16 cellular contexts compared by ENCODE assay signal in the genomic region with DNA sequence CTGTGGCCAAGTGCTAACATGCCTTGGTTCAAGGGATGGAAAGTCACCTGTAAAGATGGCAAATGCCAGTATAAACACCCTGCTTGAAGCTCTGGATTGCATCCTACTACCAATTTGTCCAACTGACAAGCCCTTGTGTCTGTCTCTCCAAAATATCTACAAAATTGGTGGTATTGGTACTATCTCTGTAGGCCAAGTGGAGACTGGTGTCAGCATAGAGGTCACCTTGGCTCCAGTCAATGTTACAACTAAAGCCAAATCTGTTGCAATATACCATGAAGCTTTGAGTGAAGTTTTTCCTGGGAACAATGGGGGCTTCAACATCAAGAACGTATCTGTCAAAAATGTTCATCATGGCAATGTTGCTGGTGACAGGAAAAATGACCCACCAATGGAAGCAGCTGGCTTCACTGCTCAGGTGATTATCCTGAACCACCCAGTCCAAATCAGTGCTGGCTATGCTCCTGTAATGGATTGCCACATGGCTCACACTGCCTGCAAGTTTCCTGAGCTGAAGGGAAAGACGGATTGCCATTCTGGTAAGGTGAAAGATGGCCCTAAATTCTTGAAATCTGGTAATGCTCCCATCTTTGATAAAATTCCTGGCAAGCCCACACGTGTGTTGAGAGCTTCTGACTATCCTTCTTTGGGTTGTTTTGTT.
"Had no signal": no experiment of that assay in that cellular context is flagged by ENCODE, and none has a peak within 500 bp of the region (broad histone marks: within the 10 kb centered on the region; RNA-seq: fewer than 3 reads in every experiment).

No MANE protein-coding gene starts in this region.

- H3K27me3 ChIP-seq: foreskin keratinocyte, hepatocyte, tibial artery, upper lobe of right lung, vagina had no signal

- DNase-seq: effector memory CD4-positive, alpha-beta T cell; head of caudate nucleus; kidney; left cardiac atrium; mammary epithelial cell; naive thymus-derived CD4-positive, alpha-beta T cell; posterior cingulate gyrus; small intestine; stimulated activated CD4-positive, alpha-beta T cell treated with anti-CD3 and anti-CD28 coated beads, Interleukin-2, amount 100 ng/mL, for 48 hours; stimulated activated CD8-positive, alpha-beta memory T cell treated with anti-CD3 and anti-CD28 coated beads, Interleukin-4, amount 100 ng/mL, for 48 hours; tibial artery; upper lobe of right lung had no signal

- H3K36me3 ChIP-seq: tibial artery, vagina had no signal

- H3K9me3 ChIP-seq: tibial artery, upper lobe of right lung, vagina had no signal

- H3K4me3 ChIP-seq: hepatocyte, tibial artery, upper lobe of right lung, vagina had no signal

- ATAC-seq: foreskin keratinocyte; left cardiac atrium; naive thymus-derived CD4-positive, alpha-beta T cell; stimulated activated effector memory CD8-positive, alpha-beta T cell treated with anti-CD3 and anti-CD28 coated beads, Interleukin-12 subunit alpha, Interleukin-12 subunit beta, amount 100 ng/mL, for 72 hours; upper lobe of right lung had no signal

- H3K4me2 ChIP-seq: hepatocyte had no signal

- H2AFZ ChIP-seq: hepatocyte had no signal

- H3K27ac ChIP-seq: foreskin keratinocyte, hepatocyte, tibial artery, upper lobe of right lung, vagina had no signal
